15 cellular contexts compared by ENCODE assay signal in genomic region chr22:43957871-43958270, GRCh38. TPM values are rescaled to one million over a fixed set of nuclear protein-coding genes. Genes with fewer than 3 reads are reported as not detected.
A peak's percentile ranks its signal among the peaks of the same experiment; 100 is the strongest.
DNase-seq lines count a peak whose midpoint lies in the region; ATAC-seq and TF ChIP-seq lines count a peak whose summit lies in the region.
"Had no signal": no experiment of that assay in that cellular context is flagged by ENCODE, and none has a peak within 500 bp of the region (broad histone marks: within the 10 kb centered on the region; RNA-seq: fewer than 3 reads in every experiment).

No MANE protein-coding gene starts in this region.

- H3K27me3 Mint-ChIP-seq in T-helper 1 cell treated with Interleukin-12 subunit alpha and Interleukin-12 subunit beta and Interleukin-4 antibody, amounts not matched to agents 30 μg/mL and 1 μg/mL, for 36 hours (ENCODE audit: low read depth) = no peaks in the 10 kb centered on the region
- H3K27me3 Mint-ChIP-seq in endothelial cell (ENCODE audit: unreplicated experiment) = peaks cover 10% of the 10 kb centered on the region
- H3K27me3 Mint-ChIP-seq in stimulated activated naive B cell treated with anti-CD40 and anti-IgM and Interleukin-4, amounts not matched to agents 10 μg/mL and 1 μg/mL and 100 μg/mL, for 72 hours = no peaks in the 10 kb centered on the region
- H3K27me3 Mint-ChIP-seq: activated CD4-positive, alpha-beta T cell treated with anti-CD3 and anti-CD28 coated beads for 36 hours had no signal

- peaks cover 3% of the 10 kb centered on the region for H3K36me3 Mint-ChIP-seq in T-helper 1 cell treated with Interleukin-12 subunit alpha and Interleukin-12 subunit beta and Interleukin-4 antibody, amounts not matched to agents 30 μg/mL and 1 μg/mL, for 36 hours (ENCODE audit: low read depth)
- no peaks in the 10 kb centered on the region for H3K36me3 Mint-ChIP-seq in endothelial cell (ENCODE audit: low read depth, unreplicated experiment)
- peaks cover 7 to 12% of the 10 kb centered on the region in 2 donors for H3K36me3 Mint-ChIP-seq in stimulated activated naive B cell treated with anti-CD40 and anti-IgM and Interleukin-4, amounts not matched to agents 10 μg/mL and 1 μg/mL and 100 μg/mL, for 72 hours

- H3K27me3 ChIP-seq in MG63 = no peaks in the 10 kb centered on the region
- no peaks in the 10 kb centered on the region for H3K27me3 ChIP-seq in sigmoid colon

- intact Hi-C loops in sigmoid colon (cut with DNase I) = no loop called here

- H3K36me3 ChIP-seq in MG63 (peaks cover 3% of the 10 kb centered on the region), sigmoid colon (no peaks in the 10 kb centered on the region)

- H3K9me3 ChIP-seq in MG63 = no peaks in the 10 kb centered on the region
- H3K9me3 ChIP-seq in sigmoid colon = no peaks in the 10 kb centered on the region

- no peak for TF ChIP-seq EP300 in sigmoid colon (IDR thresholded peaks at IDR 0.05)

- H3K4me1 ChIP-seq in sigmoid colon = peaks cover 0 to 30% (median 27%) of the 10 kb centered on the region in 4 donors

- DNase-seq in T-helper 1 cell = no peak
- DNase-seq in MG63 = peak; percentile 34
- no peak for DNase-seq in endothelial cell (ENCODE audit: low spot score)
- DNase-seq in sigmoid colon = peak; percentile 19
- no peak for DNase-seq in stimulated activated CD4-positive, alpha-beta T cell treated with anti-CD3 and anti-CD28 coated beads, Interleukin-4, amount 100 ng/mL, for 4 hours
- no peak for DNase-seq in ecto neural progenitor cell (ENCODE audit: low spot score)
- DNase-seq in stimulated activated naive B cell treated with anti-CD40 and anti-IgM and Interleukin-4, amounts not matched to agents 10 μg/mL and 1 μg/mL and 100 μg/mL, for 72 hours = no peak
- DNase-seq: activated CD4-positive, alpha-beta T cell treated with anti-CD3 and anti-CD28 coated beads for 36 hours; activated T-cell treated with anti-CD3 and anti-CD28 coated beads for 4 hours; GF-D8; left ventricle myocardium superior; MM.1S; NCI-H1930; NCI-H526 had no signal

- no peak overlapping the region for H3K27ac Mint-ChIP-seq in T-helper 1 cell treated with Interleukin-12 subunit alpha and Interleukin-12 subunit beta and Interleukin-4 antibody, amounts not matched to agents 30 μg/mL and 1 μg/mL, for 36 hours
- peak overlapping the region; percentile 42 for H3K27ac Mint-ChIP-seq in endothelial cell (ENCODE audit: unreplicated experiment)
- no peak overlapping the region for H3K27ac Mint-ChIP-seq in stimulated activated naive B cell treated with anti-CD40 and anti-IgM and Interleukin-4, amounts not matched to agents 10 μg/mL and 1 μg/mL and 100 μg/mL, for 72 hours
- H3K27ac Mint-ChIP-seq: activated CD4-positive, alpha-beta T cell treated with anti-CD3 and anti-CD28 coated beads for 36 hours had no signal

- H3K27ac ChIP-seq in sigmoid colon = no peak overlapping the region

- peaks cover 24% of the 10 kb centered on the region for H3K4me1 Mint-ChIP-seq in T-helper 1 cell treated with Interleukin-12 subunit alpha and Interleukin-12 subunit beta and Interleukin-4 antibody, amounts not matched to agents 30 μg/mL and 1 μg/mL, for 36 hours (ENCODE audit: low read depth)
- peaks cover 27% of the 10 kb centered on the region for H3K4me1 Mint-ChIP-seq in endothelial cell (ENCODE audit: unreplicated experiment)
- peaks cover 22 to 37% of the 10 kb centered on the region in 2 donors for H3K4me1 Mint-ChIP-seq in stimulated activated naive B cell treated with anti-CD40 and anti-IgM and Interleukin-4, amounts not matched to agents 10 μg/mL and 1 μg/mL and 100 μg/mL, for 72 hours

- H3K4me3 ChIP-seq in MG63 (no peak overlapping the region), sigmoid colon (no peak overlapping the region)

- whole genome bisulfite sequencing in sigmoid colon, 2 donors = 83 to 89% methylated on average over 11 of the region's 11 CpGs

- H3K4me3 Mint-ChIP-seq in T-helper 1 cell treated with Interleukin-12 subunit alpha and Interleukin-12 subunit beta and Interleukin-4 antibody, amounts not matched to agents 30 μg/mL and 1 μg/mL, for 36 hours = peak overlapping the region; percentile 27
- H3K4me3 Mint-ChIP-seq in endothelial cell (ENCODE audit: unreplicated experiment) = peak overlapping the region; percentile 13
- H3K4me3 Mint-ChIP-seq in stimulated activated naive B cell treated with anti-CD40 and anti-IgM and Interleukin-4, amounts not matched to agents 10 μg/mL and 1 μg/mL and 100 μg/mL, for 72 hours = peak overlapping the region in 1 of 2 donors; percentile 25
- H3K4me3 Mint-ChIP-seq: activated CD4-positive, alpha-beta T cell treated with anti-CD3 and anti-CD28 coated beads for 36 hours had no signal

- no peak for TF ChIP-seq POLR2A in sigmoid colon (IDR thresholded peaks at IDR 0.05)

- ATAC-seq in stimulated activated naive B cell treated with anti-CD40 and anti-IgM and Interleukin-4, amounts not matched to agents 10 μg/mL and 1 μg/mL and 100 μg/mL, for 72 hours (replicated peaks) = no peak
- ATAC-seq: activated CD4-positive, alpha-beta T cell treated with anti-CD3 and anti-CD28 coated beads for 36 hours; left ventricle myocardium superior had no signal

- no peaks in the 10 kb centered on the region for H3K9me3 Mint-ChIP-seq in T-helper 1 cell treated with Interleukin-12 subunit alpha and Interleukin-12 subunit beta and Interleukin-4 antibody, amounts not matched to agents 30 μg/mL and 1 μg/mL, for 36 hours
- no peaks in the 10 kb centered on the region for H3K9me3 Mint-ChIP-seq in endothelial cell (ENCODE audit: unreplicated experiment)
- no peaks in the 10 kb centered on the region for H3K9me3 Mint-ChIP-seq in stimulated activated naive B cell treated with anti-CD40 and anti-IgM and Interleukin-4, amounts not matched to agents 10 μg/mL and 1 μg/mL and 100 μg/mL, for 72 hours

- TF ChIP-seq CTCF in endothelial cell (IDR thresholded peaks at IDR 0.05; ENCODE audit: unreplicated experiment) (no peak), sigmoid colon (IDR thresholded peaks at IDR 0.05) (no peak)

RNA-seq across cellular contexts. Expression of gene SAMM50, which starts 2.6 kb away (rescaled TPM):
- 65.1 and 90.4 TPM in 2 replicates for total RNA-seq in MG63 (2014; rRNA removed; shearing (Covaris generic); ENCODE audit: low replicate concordance)
- total RNA-seq in endothelial cell (ENCODE audit: unreplicated experiment) (81.6 TPM), sigmoid colon (10 to 100 TPM; 21.3 to 33.9 (median 25.2) TPM)
- polyA plus RNA-seq in sigmoid colon = 10 to 100 TPM; 33.0 to 46.5 (median 40.2) TPM

RNA-seq across cellular contexts. Expression of gene PNPLA3, which starts 34.3 kb away (rescaled TPM):
- total RNA-seq in MG63 (2014; rRNA removed; shearing (Covaris generic); ENCODE audit: low replicate concordance) = 4.1 and 6.7 TPM in 2 replicates
- total RNA-seq in endothelial cell (ENCODE audit: unreplicated experiment) (18.3 TPM), sigmoid colon (not detected)
- 1 to 10 TPM in 1 of 3 donors, not detected in 2; 1.3 TPM for polyA plus RNA-seq in sigmoid colon

Comparison
In these comparisons a context has a peak if more than half of its experiments do, and no peak if none do; other contexts are left out.
1. DNase-seq: peak in MG63 (single experiment) and sigmoid colon (single experiment); none in T-helper 1 cell (0 of 5), endothelial cell (single experiment), stimulated activated CD4-positive, alpha-beta T cell treated with anti-CD3 and anti-CD28 coated beads, Interleukin-4, amount 100 ng/mL, for 4 hours (0 of 2), ecto neural progenitor cell (single experiment) and stimulated activated naive B cell treated with anti-CD40 and anti-IgM and Interleukin-4, amounts not matched to agents 10 μg/mL and 1 μg/mL and 100 μg/mL, for 72 hours (single experiment).